ENCODE assay signal across 8 cellular contexts in the genomic region with DNA sequence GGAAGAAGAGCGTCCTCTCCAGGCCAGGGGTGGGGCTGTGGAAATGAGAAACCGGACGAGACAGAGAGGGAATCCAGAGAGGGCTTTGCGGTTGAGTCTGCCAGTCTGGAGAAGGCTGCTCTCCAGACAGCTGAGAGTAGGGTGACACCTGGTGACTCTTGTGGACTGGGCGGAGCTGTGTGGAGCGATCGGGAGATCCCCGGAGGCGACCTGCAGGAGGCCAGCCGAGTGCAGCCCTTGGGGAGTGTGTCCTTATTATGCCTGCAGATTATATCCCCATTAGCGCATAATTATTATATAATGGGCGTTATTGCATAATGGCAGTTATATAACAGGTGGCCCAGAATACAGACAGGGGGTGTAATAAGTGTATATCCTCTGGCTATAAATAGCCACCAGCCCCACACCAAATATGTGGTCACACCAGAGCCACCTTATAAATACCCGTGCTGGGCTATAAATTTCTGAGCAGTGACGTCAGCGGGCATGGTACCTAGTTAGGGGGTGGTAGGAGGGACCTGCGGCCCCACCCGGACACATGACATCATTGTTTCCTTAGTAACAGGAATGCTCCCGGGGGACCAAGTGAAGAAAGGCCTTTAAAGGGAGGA. TPM values are rescaled to one million over a fixed set of nuclear protein-coding genes. Genes with fewer than 3 reads are reported as not detected.
DNase-seq lines count a peak whose midpoint lies in the region; ATAC-seq, FAIRE-seq and TF ChIP-seq lines count a peak whose summit lies in the region.

No MANE protein-coding gene starts in this region.

- H2BK5ac ChIP-seq in mesendoderm (ENCODE audit: low read length), result no peak overlapping the region

- 53% methylated on average over 18 of the region's 18 CpGs for WGBS in GM12878 (ENCODE audit: insufficient coverage, insufficient replicate concordance, low lambda C conversion rate, missing lambda C conversion rate)
- no CpG with 5 or more reads among the region's 18 CpGs for WGBS in mesendoderm (ENCODE audit: extremely low coverage, insufficient coverage, low lambda C conversion rate)

- TF ChIP-seq RAD21 in GM12878 (IDR thresholded peaks at IDR 0.05; ENCODE audit: insufficient read depth, low read depth, low read length), result no peak

- DNase-seq in BE2C (peak; percentile 80), NCI-H1436 (lab: John Stamatoyannopoulos, UW) (peak; percentile 94), GM12878 (ENCODE audit: low read depth, low spot score) (no peak), mesendoderm (peak; percentile 88), ecto neural progenitor cell (ENCODE audit: low spot score) (no peak), HuH-7 (ENCODE audit: low spot score) (no peak)

- no peak for TF ChIP-seq EP300 in GM12878 (IDR thresholded peaks at IDR 0.05; ENCODE audit: borderline replicate concordance in 1 of 2, control insufficient read depth in 1 of 2, low read depth in 2 of 2, low read length in 2 of 2)

- no peak for FAIRE-seq in GM12878 (lab: Jason Lieb, UNC)

- H3K27ac ChIP-seq in GM12878 (ENCODE audit: control insufficient read depth, insufficient read depth), result no peak overlapping the region
- H3K27ac ChIP-seq in mesendoderm (ENCODE audit: low read depth, low read length), result no peak overlapping the region

- TF ChIP-seq POLR2A in GM12878 (IDR thresholded peaks at IDR 0.05; ENCODE audit: low read depth, low read length), result no peak

- in situ Hi-C loops in GM12878 (cut with MboI), result no loop called here

- no peak overlapping the region; the same call in 1 of the 2 replicates for H3K4me3 ChIP-seq in BE2C (ENCODE audit: low read depth, low read length)
- no peak overlapping the region for H3K4me3 ChIP-seq in GM12878
- no peak overlapping the region for H3K4me3 ChIP-seq in mesendoderm (ENCODE audit: low read length)

- CTCF ChIA-PET in GM12878 (lab: Yijun Ruan, JAX), result no interaction called here

- no peak overlapping the region for H2AFZ ChIP-seq in GM12878 (ENCODE audit: control insufficient read depth, low read depth, low read length)

- no peak overlapping the region for H3K4me2 ChIP-seq in GM12878 (ENCODE audit: control insufficient read depth, insufficient read depth)
- no peak overlapping the region for H3K4me2 ChIP-seq in mesendoderm (ENCODE audit: low read length)

- H2AK5ac ChIP-seq in mesendoderm (ENCODE audit: low read length), result no peak overlapping the region

- H3K9ac ChIP-seq in GM12878 (ENCODE audit: control insufficient read depth, insufficient read depth, low read length), result no peak overlapping the region
- no peak overlapping the region for H3K9ac ChIP-seq in mesendoderm (ENCODE audit: low read length)

- H3K23ac ChIP-seq in mesendoderm (ENCODE audit: low read length), result no peak overlapping the region

- H3K56ac ChIP-seq in mesendoderm (ENCODE audit: low read length), result no peak overlapping the region

- H4K8ac ChIP-seq in mesendoderm (ENCODE audit: low read depth, low read length), result no peak overlapping the region

- H3K18ac ChIP-seq in mesendoderm (ENCODE audit: low read length), result no peak overlapping the region

- RAD21 ChIA-PET in GM12878 (lab: Charles Lee; ENCODE audit: unreplicated experiment), result no interaction called here

- intact Hi-C loops in GM12878 (cut with micrococcal nuclease; ENCODE audit: unreplicated experiment), result loop anchor here (10.0 kb wide), 1 partner anchor 58 kb away; no protein-coding TSS in a partner anchor

- H2BK120ac ChIP-seq in mesendoderm (ENCODE audit: low read depth, low read length), result no peak overlapping the region

- no peak overlapping the region for H4K5ac ChIP-seq in mesendoderm (ENCODE audit: low read length)

- H3K79me1 ChIP-seq in mesendoderm (ENCODE audit: low read length), result no peaks in the 10 kb centered on the region

- H3K27me3 ChIP-seq in BE2C (no peaks in the 10 kb centered on the region), GM12878 (replicated peaks in 1 of 2; ENCODE audit: control insufficient read depth in 2 of 2, insufficient read depth in 2 of 2, low read length in 1 of 2) (peaks cover 0 to 3% of the 10 kb centered on the region in 2 experiments; a peak in 2 of 4 replicates), mesendoderm (ENCODE audit: insufficient read depth, low read length, poor library complexity) (peaks cover 2% of the 10 kb centered on the region)

- H3K9me3 ChIP-seq in BE2C, result no peaks in the 10 kb centered on the region
- H3K9me3 ChIP-seq in GM12878 (replicated peaks; ENCODE audit: control insufficient read depth, insufficient read depth, low read length), result no peaks in the 10 kb centered on the region

- POLR2A ChIA-PET in GM12878 (lab: Charles Lee), result no interaction called here

- no peak overlapping the region for H3K4ac ChIP-seq in mesendoderm (ENCODE audit: low read depth, low read length)

- peak; percentile 29; the same call in 1 of the 2 replicates for TF ChIP-seq CTCF in BE2C (IDR thresholded peaks at IDR 0.05; ENCODE audit: low read depth, low read length)
- no peak for TF ChIP-seq CTCF in GM12878 (IDR thresholded peaks at IDR 0.05 in 2 of 3, conservative IDR thresholded peaks at IDR 0.05 in 1 of 3; ENCODE audit: control insufficient read depth in 2 of 3, extremely low read depth in 1 of 3, insufficient read depth in 1 of 3, low read depth in 3 of 3, low read length in 3 of 3)

- H3K79me2 ChIP-seq in GM12878 (ENCODE audit: control insufficient read depth, insufficient read depth, low read length), result no peaks in the 10 kb centered on the region
- no peaks in the 10 kb centered on the region for H3K79me2 ChIP-seq in mesendoderm (ENCODE audit: control insufficient read depth, insufficient read depth, low read length)

- SMC1A ChIA-PET in GM12878 (lab: Charles Lee; ENCODE audit: uncharacterized antibody, unreplicated experiment), result no interaction called here

- H4K20me1 ChIP-seq in GM12878 (ENCODE audit: control insufficient read depth, insufficient read depth), result no peaks in the 10 kb centered on the region

- BruUV-seq in GM12878 (replicated peaks; lab: Mats Ljungman, UMichigan), result no TSS peak

- no peak overlapping the region for H2BK15ac ChIP-seq in mesendoderm (replicated peaks; ENCODE audit: low read depth)

- H3K36me3 ChIP-seq in BE2C (no peaks in the 10 kb centered on the region), GM12878 (ENCODE audit: control insufficient read depth in 2 of 2, insufficient read depth in 2 of 2, low read length in 1 of 2) (no peaks in the 10 kb centered on the region), mesendoderm (ENCODE audit: control insufficient read depth, insufficient read depth, low read length) (no peaks in the 10 kb centered on the region)

- H3K4me1 ChIP-seq in BE2C, result peaks cover 22% of the 10 kb centered on the region
- no peaks in the 10 kb centered on the region for H3K4me1 ChIP-seq in GM12878 (ENCODE audit: control insufficient read depth, insufficient read depth, low read length)
- no peaks in the 10 kb centered on the region for H3K4me1 ChIP-seq in mesendoderm (ENCODE audit: control insufficient read depth, low read depth, low read length)

- no peak; the same call in 2 of the 3 replicates for ATAC-seq in GM12878
- ATAC-seq in HG02610 (IDR thresholded peaks at IDR 0.05; ENCODE audit: unreplicated experiment), result no peak
- no peak for ATAC-seq in HG03439 (IDR thresholded peaks at IDR 0.05; ENCODE audit: unreplicated experiment)

TF ChIP-seq in GM12878, 131 proteins besides CTCF, POLR2A, EP300 and RAD21 (continues in another document):
- TF ChIP-seq ATF7 (IDR thresholded peaks at IDR 0.05; ENCODE audit: low read depth), result peak; percentile 62
- TF ChIP-seq, protein P1, sequence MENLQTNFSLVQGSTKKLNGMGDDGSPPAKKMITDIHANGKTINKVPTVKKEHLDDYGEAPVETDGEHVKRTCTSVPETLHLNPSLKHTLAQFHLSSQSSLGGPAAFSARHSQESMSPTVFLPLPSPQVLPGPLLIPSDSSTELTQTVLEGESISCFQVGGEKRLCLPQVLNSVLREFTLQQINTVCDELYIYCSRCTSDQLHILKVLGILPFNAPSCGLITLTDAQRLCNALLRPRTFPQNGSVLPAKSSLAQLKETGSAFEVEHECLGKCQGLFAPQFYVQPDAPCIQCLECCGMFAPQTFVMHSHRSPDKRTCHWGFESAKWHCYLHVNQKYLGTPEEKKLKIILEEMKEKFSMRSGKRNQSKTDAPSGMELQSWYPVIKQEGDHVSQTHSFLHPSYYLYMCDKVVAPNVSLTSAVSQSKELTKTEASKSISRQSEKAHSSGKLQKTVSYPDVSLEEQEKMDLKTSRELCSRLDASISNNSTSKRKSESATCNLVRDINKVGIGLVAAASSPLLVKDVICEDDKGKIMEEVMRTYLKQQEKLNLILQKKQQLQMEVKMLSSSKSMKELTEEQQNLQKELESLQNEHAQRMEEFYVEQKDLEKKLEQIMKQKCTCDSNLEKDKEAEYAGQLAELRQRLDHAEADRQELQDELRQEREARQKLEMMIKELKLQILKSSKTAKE (IDR thresholded peaks at IDR 0.05; ENCODE audit: low read depth, poor library complexity, severe bottlenecking), result no peak

RNA-seq across cellular contexts. Expression of gene NFIX, which starts 41.2 kb away (rescaled TPM):
- polyA plus RNA-seq in BE2C (2012; ENCODE audit: insufficient read depth, insufficient read length, low read depth), result 34.1 TPM
- total RNA-seq in GM12878 (2013; cell fraction: nucleolus; rRNA removed), result 1.3 and 1.6 TPM in 2 replicates
- 0.22 and 0.28 TPM in 2 replicates for total RNA-seq in GM12878 (2014; rRNA removed)
- total RNA-seq in GM12878 (2014; rRNA removed; fragmentation: Illumina TruSeq; extraction: Trizol), result 0.13 and 0.18 TPM in 2 replicates
- 2.2 and 2.9 TPM in 2 replicates for total RNA-seq in GM12878 (2021)
- polyA plus RNA-seq in GM12878 (2011; ENCODE audit: low read depth), result not detected
- polyA plus RNA-seq in GM12878 (2011; rRNA removed), result 0.19 and 0.88 TPM in 2 replicates
- polyA plus RNA-seq in GM12878 (2011; cell fraction: cytosol; rRNA removed), result 0.49 and 0.70 TPM in 2 replicates
- polyA plus RNA-seq in GM12878 (2011; cell fraction: nucleus; rRNA removed), result 1.3 and 2.0 TPM in 2 replicates
- polyA plus RNA-seq in GM12878 (2012), result 0.41 and 0.57 TPM in 2 replicates
- 0.22 and 0.28 TPM in 2 replicates for polyA plus RNA-seq in GM12878 (2014; fragmentation: Illumina TruSeq; extraction: Trizol)
- under 1 TPM; 0.02 TPM for polyA plus RNA-seq in GM12878 (2014; fragmentation: Nextera tagmentation; extraction: Ambion mirVana)
- 0.32 and 0.94 TPM in 2 replicates for polyA plus RNA-seq in GM12878 (2014; rRNA removed)
- polyA plus RNA-seq in GM12878 (2016; fragmentation: Nextera tagmentation; extraction: Ambion mirVana), result under 1 TPM; 0.20 to 0.49 TPM
- 0.29 and 1.1 TPM in 2 replicates for polyA minus RNA-seq in GM12878 (2011; rRNA and poly(A)+ RNA removed)
- polyA minus RNA-seq in GM12878 (2011; cell fraction: cytosol; rRNA and poly(A)+ RNA removed), result 0.94 TPM in 1 of 2 replicates, not detected in the other
- polyA minus RNA-seq in GM12878 (2011; cell fraction: nucleus; rRNA and poly(A)+ RNA removed), result 1.6 and 2.1 TPM in 2 replicates
- polyA plus RNA-seq in mesendoderm (2013, experiment 1 of 2), result 0.07 TPM
- polyA plus RNA-seq in mesendoderm (2013, experiment 2 of 2), result 0.10 TPM

Comparison
In these comparisons a context has a peak if more than half of its experiments do, and no peak if none do; other contexts are left out.
1. DNase-seq: peak in BE2C (single experiment), NCI-H1436 (single experiment) and mesendoderm (single experiment); none in GM12878 (single experiment), ecto neural progenitor cell (single experiment) and HuH-7 (single experiment).